ENCODE assay signal across 24 cellular contexts in the genomic region with DNA sequence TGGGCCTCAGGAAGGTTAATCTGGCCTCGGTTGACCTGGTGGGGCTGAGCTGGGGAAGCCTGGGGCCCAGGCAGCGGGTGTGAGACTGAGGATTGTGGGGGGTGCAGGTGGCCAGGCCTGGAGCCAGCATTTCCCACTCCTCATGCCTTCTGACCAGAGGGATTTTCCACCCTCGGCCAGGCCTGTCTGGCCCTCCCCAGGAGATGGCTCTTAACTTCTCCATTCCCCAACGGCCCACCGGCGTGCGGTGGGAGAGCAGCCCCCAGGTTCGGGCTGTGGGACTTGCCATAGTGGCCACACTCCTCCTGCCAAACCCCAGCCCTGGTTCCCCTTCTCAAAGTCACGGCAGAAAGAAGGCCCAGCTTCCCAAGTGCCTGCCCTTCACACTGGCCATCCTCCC.
"Had no signal": no experiment of that assay in that cellular context is flagged by ENCODE, and none has a peak within 500 bp of the region (broad histone marks: within the 10 kb centered on the region; RNA-seq: fewer than 3 reads in every experiment).

No MANE protein-coding gene starts in this region.

- H3K27me3 ChIP-seq: gastrocnemius medialis, neural progenitor cell, ovary, right lobe of liver, upper lobe of left lung had no signal

- H3K27ac Mint-ChIP-seq: endodermal cell; nephron; neural progenitor cell; stimulated activated naive B cell treated with anti-CD40 and anti-IgM and Interleukin-4, amounts not matched to agents 10 μg/mL and 1 μg/mL and 100 μg/mL, for 72 hours; stimulated activated naive CD8-positive, alpha-beta T cell treated with anti-CD3 and anti-CD28 coated beads, Interleukin-15, Interleukin-2, amounts not matched to agents 100 ng/mL and 50 ng/mL, for 24 hours had no signal

- H3K4me1 ChIP-seq: gastrocnemius medialis, right lobe of liver, tibial nerve, upper lobe of left lung had no signal

- H3K4me1 Mint-ChIP-seq: stimulated activated naive B cell treated with anti-CD40 and anti-IgM and Interleukin-4, amounts not matched to agents 10 μg/mL and 1 μg/mL and 100 μg/mL, for 72 hours had no signal

- H3K36me3 Mint-ChIP-seq: naive thymus-derived CD4-positive, alpha-beta T cell; neural progenitor cell; stimulated activated naive B cell treated with anti-CD40 and anti-IgM and Interleukin-4, amounts not matched to agents 10 μg/mL and 1 μg/mL and 100 μg/mL, for 72 hours had no signal

- DNase-seq: dorsolateral prefrontal cortex; effector CD4-positive, alpha-beta T cell; endodermal cell; foreskin fibroblast; gastrocnemius medialis; head of caudate nucleus; mammary epithelial cell; mesendoderm; midbrain; nucleus accumbens; ovary; small intestine; stimulated activated CD4-positive, alpha-beta T cell treated with anti-CD3 and anti-CD28 coated beads, Interleukin-15, amount 100 ng/mL, for 24 hours; stimulated activated CD4-positive, alpha-beta T cell treated with anti-CD3 and anti-CD28 coated beads, Interleukin-2, amount 100 ng/mL, for 48 hours; stimulated activated naive B cell treated with anti-CD40 and anti-IgM and Interleukin-4, amounts not matched to agents 10 μg/mL and 1 μg/mL and 100 μg/mL, for 72 hours had no signal

- H3K36me3 ChIP-seq: gastrocnemius medialis, neural progenitor cell, ovary, right lobe of liver, thoracic aorta, tibial nerve, upper lobe of left lung had no signal

- H3K4me3 Mint-ChIP-seq: endodermal cell; naive thymus-derived CD4-positive, alpha-beta T cell; nephron; stimulated activated naive B cell treated with anti-CD40 and anti-IgM and Interleukin-4, amounts not matched to agents 10 μg/mL and 1 μg/mL and 100 μg/mL, for 72 hours; stimulated activated naive CD8-positive, alpha-beta T cell treated with anti-CD3 and anti-CD28 coated beads, Interleukin-15, Interleukin-2, amounts not matched to agents 100 ng/mL and 50 ng/mL, for 24 hours had no signal

- H3K9me3 Mint-ChIP-seq: endodermal cell; naive thymus-derived CD4-positive, alpha-beta T cell; nephron; neural progenitor cell; stimulated activated naive CD8-positive, alpha-beta T cell treated with anti-CD3 and anti-CD28 coated beads, Interleukin-15, Interleukin-2, amounts not matched to agents 100 ng/mL and 50 ng/mL, for 24 hours had no signal

- H3K9me3 ChIP-seq: gastrocnemius medialis, ovary, right lobe of liver, thoracic aorta, tibial nerve, upper lobe of left lung had no signal

- H3K27ac ChIP-seq: dorsolateral prefrontal cortex, epithelial cell of prostate, gastrocnemius medialis, neural progenitor cell, ovary, right lobe of liver, thoracic aorta, tibial nerve, upper lobe of left lung had no signal

- H3K4me3 ChIP-seq: dorsolateral prefrontal cortex, gastrocnemius medialis, neural progenitor cell, ovary, right lobe of liver, thoracic aorta, tibial nerve, upper lobe of left lung had no signal
